1 cellular context compared by ENCODE assay signal in the genomic region with DNA sequence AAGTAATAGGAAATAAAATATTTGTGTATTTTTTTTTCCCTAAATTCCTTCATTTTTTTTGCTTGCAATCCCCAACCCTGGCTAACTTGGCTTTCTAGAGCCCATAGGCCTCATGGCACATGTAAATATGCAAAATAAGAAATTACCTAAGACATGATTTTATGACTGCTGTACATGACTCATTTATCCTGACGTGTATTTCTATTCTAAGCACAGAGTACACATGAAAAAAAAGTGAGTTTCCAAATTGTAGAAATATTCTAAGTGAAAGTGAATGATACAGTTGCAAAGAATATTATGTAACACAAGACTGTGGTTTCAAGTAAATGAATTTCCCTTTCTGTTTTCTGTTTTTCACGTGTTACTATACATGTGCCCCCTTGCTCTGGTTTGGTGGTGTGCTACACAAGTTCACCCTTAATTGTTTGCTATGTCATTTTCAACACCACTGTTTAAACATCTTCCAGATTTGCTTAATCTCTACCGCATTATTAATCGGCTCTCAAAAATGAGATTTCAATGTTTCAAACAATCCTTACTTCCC.
TF ChIP-seq lines count a peak whose summit lies in the region.

No MANE protein-coding gene starts in this region.

TF ChIP-seq in SK-N-SH, 30 proteins besides CTCF, POLR2A, EP300 and RAD21 (continued from another document):
- TF ChIP-seq YY1 (IDR thresholded peaks at IDR 0.05; ENCODE audit: low read depth) (no peak), CHD2 (IDR thresholded peaks at IDR 0.05; ENCODE audit: low read length, partially characterized antibody) (no peak)
